1 cellular context compared by ENCODE assay signal in the genomic region with DNA sequence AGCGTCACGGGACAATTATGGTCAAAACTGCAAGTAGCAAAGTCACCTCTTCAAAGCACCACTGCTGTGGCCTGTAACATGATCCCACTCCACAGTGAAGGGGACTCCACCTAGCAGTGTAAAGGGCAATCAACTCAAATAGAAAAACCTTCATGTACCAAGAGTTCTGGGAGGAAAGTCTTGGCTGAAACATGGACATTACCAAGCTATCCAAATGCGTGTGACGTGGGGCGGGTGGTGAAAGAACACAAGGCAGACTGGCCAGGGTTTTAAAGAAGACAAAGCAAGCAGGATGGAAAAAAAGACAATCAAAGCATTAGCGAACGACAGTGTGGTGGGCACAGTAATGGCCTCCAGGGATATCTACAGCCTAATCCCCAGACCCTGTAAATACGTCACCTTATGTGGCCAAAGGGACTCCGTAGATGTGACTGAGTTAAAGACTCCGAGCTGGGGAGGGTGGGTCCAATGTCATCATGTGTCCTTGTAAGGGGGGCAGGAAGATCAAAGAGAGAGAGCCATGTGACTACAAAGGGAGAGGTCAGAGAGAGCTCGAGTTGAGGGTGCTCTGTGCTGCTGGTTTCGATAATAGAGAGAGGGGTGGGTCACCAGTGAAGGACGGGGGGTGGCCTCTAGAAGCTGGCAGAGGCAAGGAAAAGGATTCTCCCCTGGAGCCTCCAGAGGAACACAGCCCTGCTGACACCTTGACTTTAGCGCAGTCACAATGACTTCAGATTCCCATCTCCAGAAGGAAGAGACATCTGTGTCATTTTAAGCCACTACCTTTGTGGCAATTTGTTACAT.
A peak's percentile ranks its signal among the peaks of the same experiment; 100 is the strongest.
TF ChIP-seq lines count a peak whose summit lies in the region.

No MANE protein-coding gene starts in this region.

TF ChIP-seq in HepG2, 621 proteins besides CTCF, POLR2A, EP300 and RAD21 (continued from another document and continues in another):
- TF ChIP-seq TBX2 (CRISPR knock-in tag; IDR thresholded peaks at IDR 0.05; ENCODE audit: borderline replicate concordance) = peak; percentile 71; the same call in 1 of the 2 replicates
- 0 out of 2 replicates have a peak, but pooled peaks have one; percentile 40 for TF ChIP-seq RNF2 (conservative IDR thresholded peaks at IDR 0.05; ENCODE audit: low read depth)
- TF ChIP-seq, protein P1, sequence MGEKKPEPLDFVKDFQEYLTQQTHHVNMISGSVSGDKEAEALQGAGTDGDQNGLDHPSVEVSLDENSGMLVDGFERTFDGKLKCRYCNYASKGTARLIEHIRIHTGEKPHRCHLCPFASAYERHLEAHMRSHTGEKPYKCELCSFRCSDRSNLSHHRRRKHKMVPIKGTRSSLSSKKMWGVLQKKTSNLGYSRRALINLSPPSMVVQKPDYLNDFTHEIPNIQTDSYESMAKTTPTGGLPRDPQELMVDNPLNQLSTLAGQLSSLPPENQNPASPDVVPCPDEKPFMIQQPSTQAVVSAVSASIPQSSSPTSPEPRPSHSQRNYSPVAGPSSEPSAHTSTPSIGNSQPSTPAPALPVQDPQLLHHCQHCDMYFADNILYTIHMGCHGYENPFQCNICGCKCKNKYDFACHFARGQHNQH (CRISPR knock-in tag; IDR thresholded peaks at IDR 0.05) = peak; percentile 79
- TF ChIP-seq, protein P2, sequence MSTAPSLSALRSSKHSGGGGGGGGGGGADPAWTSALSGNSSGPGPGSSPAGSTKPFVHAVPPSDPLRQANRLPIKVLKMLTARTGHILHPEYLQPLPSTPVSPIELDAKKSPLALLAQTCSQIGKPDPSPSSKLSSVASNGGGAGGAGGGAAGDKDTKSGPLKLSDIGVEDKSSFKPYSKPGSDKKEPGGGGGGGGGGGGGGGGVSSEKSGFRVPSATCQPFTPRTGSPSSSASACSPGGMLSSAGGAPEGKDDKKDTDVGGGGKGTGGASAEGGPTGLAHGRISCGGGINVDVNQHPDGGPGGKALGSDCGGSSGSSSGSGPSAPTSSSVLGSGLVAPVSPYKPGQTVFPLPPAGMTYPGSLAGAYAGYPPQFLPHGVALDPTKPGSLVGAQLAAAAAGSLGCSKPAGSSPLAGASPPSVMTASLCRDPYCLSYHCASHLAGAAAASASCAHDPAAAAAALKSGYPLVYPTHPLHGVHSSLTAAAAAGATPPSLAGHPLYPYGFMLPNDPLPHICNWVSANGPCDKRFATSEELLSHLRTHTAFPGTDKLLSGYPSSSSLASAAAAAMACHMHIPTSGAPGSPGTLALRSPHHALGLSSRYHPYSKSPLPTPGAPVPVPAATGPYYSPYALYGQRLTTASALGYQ (CRISPR knock-in tag; IDR thresholded peaks at IDR 0.05) = no peak
- TF ChIP-seq ZNF652 (CRISPR knock-in tag; IDR thresholded peaks at IDR 0.05; ENCODE audit: borderline replicate concordance, low read depth) = no peak
- TF ChIP-seq, protein P3, sequence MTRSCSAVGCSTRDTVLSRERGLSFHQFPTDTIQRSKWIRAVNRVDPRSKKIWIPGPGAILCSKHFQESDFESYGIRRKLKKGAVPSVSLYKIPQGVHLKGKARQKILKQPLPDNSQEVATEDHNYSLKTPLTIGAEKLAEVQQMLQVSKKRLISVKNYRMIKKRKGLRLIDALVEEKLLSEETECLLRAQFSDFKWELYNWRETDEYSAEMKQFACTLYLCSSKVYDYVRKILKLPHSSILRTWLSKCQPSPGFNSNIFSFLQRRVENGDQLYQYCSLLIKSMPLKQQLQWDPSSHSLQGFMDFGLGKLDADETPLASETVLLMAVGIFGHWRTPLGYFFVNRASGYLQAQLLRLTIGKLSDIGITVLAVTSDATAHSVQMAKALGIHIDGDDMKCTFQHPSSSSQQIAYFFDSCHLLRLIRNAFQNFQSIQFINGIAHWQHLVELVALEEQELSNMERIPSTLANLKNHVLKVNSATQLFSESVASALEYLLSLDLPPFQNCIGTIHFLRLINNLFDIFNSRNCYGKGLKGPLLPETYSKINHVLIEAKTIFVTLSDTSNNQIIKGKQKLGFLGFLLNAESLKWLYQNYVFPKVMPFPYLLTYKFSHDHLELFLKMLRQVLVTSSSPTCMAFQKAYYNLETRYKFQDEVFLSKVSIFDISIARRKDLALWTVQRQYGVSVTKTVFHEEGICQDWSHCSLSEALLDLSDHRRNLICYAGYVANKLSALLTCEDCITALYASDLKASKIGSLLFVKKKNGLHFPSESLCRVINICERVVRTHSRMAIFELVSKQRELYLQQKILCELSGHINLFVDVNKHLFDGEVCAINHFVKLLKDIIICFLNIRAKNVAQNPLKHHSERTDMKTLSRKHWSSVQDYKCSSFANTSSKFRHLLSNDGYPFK (CRISPR knock-in tag; IDR thresholded peaks at IDR 0.05; ENCODE audit: borderline replicate concordance) = peak; percentile 44; the same call in 1 of the 2 replicates
- peak; percentile 72 for TF ChIP-seq ZFP36L1 (CRISPR knock-in tag; IDR thresholded peaks at IDR 0.05)
- TF ChIP-seq POLR2AphosphoS5 (IDR thresholded peaks at IDR 0.05; ENCODE audit: low read depth, low read length) = peak; percentile 71
- peak; percentile 60; the same call in 1 of the 2 replicates for TF ChIP-seq ZNF644 (CRISPR knock-in tag; IDR thresholded peaks at IDR 0.05; ENCODE audit: low read depth)
- TF ChIP-seq, protein P4, sequence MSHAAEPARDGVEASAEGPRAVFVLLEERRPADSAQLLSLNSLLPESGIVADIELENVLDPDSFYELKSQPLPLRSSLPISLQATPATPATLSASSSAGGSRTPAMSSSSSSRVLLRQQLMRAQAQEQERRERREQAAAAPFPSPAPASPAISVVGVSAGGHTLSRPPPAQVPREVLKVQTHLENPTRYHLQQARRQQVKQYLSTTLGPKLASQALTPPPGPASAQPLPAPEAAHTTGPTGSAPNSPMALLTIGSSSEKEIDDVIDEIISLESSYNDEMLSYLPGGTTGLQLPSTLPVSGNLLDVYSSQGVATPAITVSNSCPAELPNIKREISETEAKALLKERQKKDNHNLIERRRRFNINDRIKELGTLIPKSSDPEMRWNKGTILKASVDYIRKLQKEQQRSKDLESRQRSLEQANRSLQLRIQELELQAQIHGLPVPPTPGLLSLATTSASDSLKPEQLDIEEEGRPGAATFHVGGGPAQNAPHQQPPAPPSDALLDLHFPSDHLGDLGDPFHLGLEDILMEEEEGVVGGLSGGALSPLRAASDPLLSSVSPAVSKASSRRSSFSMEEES (CRISPR knock-in tag; IDR thresholded peaks at IDR 0.05) = peak; percentile 95
- no peak for TF ChIP-seq ISX (CRISPR knock-in tag; conservative IDR thresholded peaks at IDR 0.05)
- no peak for TF ChIP-seq ZNF335 (CRISPR knock-in tag; IDR thresholded peaks at IDR 0.05)
- no peak for TF ChIP-seq REL (CRISPR knock-in tag; conservative IDR thresholded peaks at IDR 0.05)
- TF ChIP-seq, protein P5, sequence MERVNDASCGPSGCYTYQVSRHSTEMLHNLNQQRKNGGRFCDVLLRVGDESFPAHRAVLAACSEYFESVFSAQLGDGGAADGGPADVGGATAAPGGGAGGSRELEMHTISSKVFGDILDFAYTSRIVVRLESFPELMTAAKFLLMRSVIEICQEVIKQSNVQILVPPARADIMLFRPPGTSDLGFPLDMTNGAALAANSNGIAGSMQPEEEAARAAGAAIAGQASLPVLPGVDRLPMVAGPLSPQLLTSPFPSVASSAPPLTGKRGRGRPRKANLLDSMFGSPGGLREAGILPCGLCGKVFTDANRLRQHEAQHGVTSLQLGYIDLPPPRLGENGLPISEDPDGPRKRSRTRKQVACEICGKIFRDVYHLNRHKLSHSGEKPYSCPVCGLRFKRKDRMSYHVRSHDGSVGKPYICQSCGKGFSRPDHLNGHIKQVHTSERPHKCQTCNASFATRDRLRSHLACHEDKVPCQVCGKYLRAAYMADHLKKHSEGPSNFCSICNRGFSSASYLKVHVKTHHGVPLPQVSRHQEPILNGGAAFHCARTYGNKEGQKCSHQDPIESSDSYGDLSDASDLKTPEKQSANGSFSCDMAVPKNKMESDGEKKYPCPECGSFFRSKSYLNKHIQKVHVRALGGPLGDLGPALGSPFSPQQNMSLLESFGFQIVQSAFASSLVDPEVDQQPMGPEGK (CRISPR knock-in tag; IDR thresholded peaks at IDR 0.05) = peak; percentile 98
- TF ChIP-seq MED13 (CRISPR knock-in tag; IDR thresholded peaks at IDR 0.05) = 0 out of 2 replicates have a peak, but pooled peaks have one; percentile 50
- TF ChIP-seq ZKSCAN1 (IDR thresholded peaks at IDR 0.05; ENCODE audit: low read length) = no peak
- 0 out of 2 replicates have a peak, but pooled peaks have one; percentile 32 for TF ChIP-seq ZNF441 (CRISPR knock-in tag; IDR thresholded peaks at IDR 0.05; ENCODE audit: borderline replicate concordance)
- TF ChIP-seq, protein P6, sequence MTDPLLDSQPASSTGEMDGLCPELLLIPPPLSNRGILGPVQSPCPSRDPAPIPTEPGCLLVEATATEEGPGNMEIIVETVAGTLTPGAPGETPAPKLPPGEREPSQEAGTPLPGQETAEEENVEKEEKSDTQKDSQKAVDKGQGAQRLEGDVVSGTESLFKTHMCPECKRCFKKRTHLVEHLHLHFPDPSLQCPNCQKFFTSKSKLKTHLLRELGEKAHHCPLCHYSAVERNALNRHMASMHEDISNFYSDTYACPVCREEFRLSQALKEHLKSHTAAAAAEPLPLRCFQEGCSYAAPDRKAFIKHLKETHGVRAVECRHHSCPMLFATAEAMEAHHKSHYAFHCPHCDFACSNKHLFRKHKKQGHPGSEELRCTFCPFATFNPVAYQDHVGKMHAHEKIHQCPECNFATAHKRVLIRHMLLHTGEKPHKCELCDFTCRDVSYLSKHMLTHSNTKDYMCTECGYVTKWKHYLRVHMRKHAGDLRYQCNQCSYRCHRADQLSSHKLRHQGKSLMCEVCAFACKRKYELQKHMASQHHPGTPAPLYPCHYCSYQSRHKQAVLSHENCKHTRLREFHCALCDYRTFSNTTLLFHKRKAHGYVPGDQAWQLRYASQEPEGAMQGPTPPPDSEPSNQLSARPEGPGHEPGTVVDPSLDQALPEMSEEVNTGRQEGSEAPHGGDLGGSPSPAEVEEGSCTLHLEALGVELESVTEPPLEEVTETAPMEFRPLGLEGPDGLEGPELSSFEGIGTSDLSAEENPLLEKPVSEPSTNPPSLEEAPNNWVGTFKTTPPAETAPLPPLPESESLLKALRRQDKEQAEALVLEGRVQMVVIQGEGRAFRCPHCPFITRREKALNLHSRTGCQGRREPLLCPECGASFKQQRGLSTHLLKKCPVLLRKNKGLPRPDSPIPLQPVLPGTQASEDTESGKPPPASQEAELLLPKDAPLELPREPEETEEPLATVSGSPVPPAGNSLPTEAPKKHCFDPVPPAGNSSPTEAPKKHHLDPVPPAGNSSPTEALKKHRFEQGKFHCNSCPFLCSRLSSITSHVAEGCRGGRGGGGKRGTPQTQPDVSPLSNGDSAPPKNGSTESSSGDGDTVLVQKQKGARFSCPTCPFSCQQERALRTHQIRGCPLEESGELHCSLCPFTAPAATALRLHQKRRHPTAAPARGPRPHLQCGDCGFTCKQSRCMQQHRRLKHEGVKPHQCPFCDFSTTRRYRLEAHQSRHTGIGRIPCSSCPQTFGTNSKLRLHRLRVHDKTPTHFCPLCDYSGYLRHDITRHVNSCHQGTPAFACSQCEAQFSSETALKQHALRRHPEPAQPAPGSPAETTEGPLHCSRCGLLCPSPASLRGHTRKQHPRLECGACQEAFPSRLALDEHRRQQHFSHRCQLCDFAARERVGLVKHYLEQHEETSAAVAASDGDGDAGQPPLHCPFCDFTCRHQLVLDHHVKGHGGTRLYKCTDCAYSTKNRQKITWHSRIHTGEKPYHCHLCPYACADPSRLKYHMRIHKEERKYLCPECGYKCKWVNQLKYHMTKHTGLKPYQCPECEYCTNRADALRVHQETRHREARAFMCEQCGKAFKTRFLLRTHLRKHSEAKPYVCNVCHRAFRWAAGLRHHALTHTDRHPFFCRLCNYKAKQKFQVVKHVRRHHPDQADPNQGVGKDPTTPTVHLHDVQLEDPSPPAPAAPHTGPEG (CRISPR knock-in tag; IDR thresholded peaks at IDR 0.05) = 0 out of 2 replicates have a peak, but pooled peaks have one; percentile 22
- no peak; the same call in 1 of the 2 replicates for TF ChIP-seq ZNF292 (CRISPR knock-in tag; IDR thresholded peaks at IDR 0.05; ENCODE audit: borderline replicate concordance, low read depth)
- TF ChIP-seq GABPB1 (CRISPR knock-in tag; IDR thresholded peaks at IDR 0.05) = peak; percentile 29; the same call in 1 of the 2 replicates
- peak; percentile 13; the same call in 1 of the 2 replicates for TF ChIP-seq KMT2B (CRISPR knock-in tag; IDR thresholded peaks at IDR 0.05)
- TF ChIP-seq TBP (CRISPR knock-in tag; IDR thresholded peaks at IDR 0.05) = no peak
- TF ChIP-seq ARNTL (CRISPR knock-in tag; IDR thresholded peaks at IDR 0.05) = peak; percentile 93
- peak; percentile 20; the same call in 1 of the 2 replicates for TF ChIP-seq ZNF205 (CRISPR knock-in tag; IDR thresholded peaks at IDR 0.05)
- TF ChIP-seq, protein P7, sequence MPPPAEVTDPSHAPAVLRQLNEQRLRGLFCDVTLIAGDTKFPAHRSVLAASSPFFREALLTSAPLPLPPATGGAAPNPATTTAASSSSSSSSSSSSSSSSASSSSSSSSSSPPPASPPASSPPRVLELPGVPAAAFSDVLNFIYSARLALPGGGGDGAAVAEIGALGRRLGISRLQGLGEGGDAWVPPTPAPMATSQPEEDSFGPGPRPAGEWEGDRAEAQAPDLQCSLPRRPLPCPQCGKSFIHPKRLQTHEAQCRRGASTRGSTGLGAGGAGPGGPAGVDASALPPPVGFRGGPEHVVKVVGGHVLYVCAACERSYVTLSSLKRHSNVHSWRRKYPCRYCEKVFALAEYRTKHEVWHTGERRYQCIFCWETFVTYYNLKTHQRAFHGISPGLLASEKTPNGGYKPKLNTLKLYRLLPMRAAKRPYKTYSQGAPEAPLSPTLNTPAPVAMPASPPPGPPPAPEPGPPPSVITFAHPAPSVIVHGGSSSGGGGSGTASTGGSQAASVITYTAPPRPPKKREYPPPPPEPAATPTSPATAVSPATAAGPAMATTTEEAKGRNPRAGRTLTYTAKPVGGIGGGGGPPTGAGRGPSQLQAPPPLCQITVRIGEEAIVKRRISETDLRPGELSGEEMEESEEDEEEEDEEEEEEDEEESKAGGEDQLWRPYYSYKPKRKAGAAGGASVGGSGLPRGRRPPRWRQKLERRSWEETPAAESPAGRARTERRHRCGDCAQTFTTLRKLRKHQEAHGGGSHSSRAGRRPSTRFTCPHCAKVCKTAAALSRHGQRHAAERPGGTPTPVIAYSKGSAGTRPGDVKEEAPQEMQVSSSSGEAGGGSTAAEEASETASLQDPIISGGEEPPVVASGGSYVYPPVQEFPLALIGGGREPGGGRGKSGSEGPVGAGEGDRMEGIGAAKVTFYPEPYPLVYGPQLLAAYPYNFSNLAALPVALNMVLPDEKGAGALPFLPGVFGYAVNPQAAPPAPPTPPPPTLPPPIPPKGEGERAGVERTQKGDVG (CRISPR knock-in tag; IDR thresholded peaks at IDR 0.05; ENCODE audit: borderline replicate concordance) = peak; percentile 45; the same call in 1 of the 2 replicates
- TF ChIP-seq PRMT3 (CRISPR knock-in tag; IDR thresholded peaks at IDR 0.05; ENCODE audit: borderline replicate concordance, low read depth) = no peak
- TF ChIP-seq ZBTB7A (CRISPR knock-in tag; IDR thresholded peaks at IDR 0.05) = peak; percentile 86; the same call in 1 of the 2 replicates
- TF ChIP-seq ZNF552 (CRISPR knock-in tag; IDR thresholded peaks at IDR 0.05; ENCODE audit: borderline replicate concordance) = no peak
- TF ChIP-seq PLRG1 (conservative IDR thresholded peaks at IDR 0.05) = no peak
- TF ChIP-seq THAP11 (CRISPR knock-in tag; IDR thresholded peaks at IDR 0.05) = peak; percentile 70; the same call in 1 of the 2 replicates
- TF ChIP-seq ZFY (CRISPR knock-in tag; IDR thresholded peaks at IDR 0.05) = peak; percentile 19; the same call in 1 of the 2 replicates
- TF ChIP-seq BHLHE40 (IDR thresholded peaks at IDR 0.05; ENCODE audit: low read length) = peak; percentile 81
- no peak; the same call in 1 of the 2 replicates for TF ChIP-seq NFKB2 (CRISPR knock-in tag; IDR thresholded peaks at IDR 0.05; ENCODE audit: borderline replicate concordance)
- TF ChIP-seq, protein P8, sequence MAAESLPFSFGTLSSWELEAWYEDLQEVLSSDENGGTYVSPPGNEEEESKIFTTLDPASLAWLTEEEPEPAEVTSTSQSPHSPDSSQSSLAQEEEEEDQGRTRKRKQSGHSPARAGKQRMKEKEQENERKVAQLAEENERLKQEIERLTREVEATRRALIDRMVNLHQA (CRISPR knock-in tag; IDR thresholded peaks at IDR 0.05) = no peak
- TF ChIP-seq ZNF746 (CRISPR knock-in tag; IDR thresholded peaks at IDR 0.05) = peak; percentile 89; the same call in 1 of the 2 replicates
- no peak; the same call in 1 of the 2 replicates for TF ChIP-seq ZZZ3 (CRISPR knock-in tag; IDR thresholded peaks at IDR 0.05; ENCODE audit: borderline replicate concordance)
